12 cellular contexts compared by ENCODE assay signal in genomic region chr19:42601811-42602443, GRCh38. TPM values are rescaled to one million over a fixed set of nuclear protein-coding genes. Genes with fewer than 3 reads are reported as not detected.
DNase-seq lines count a peak whose midpoint lies in the region; ATAC-seq and TF ChIP-seq lines count a peak whose summit lies in the region.
"Had no signal": no experiment of that assay in that cellular context is flagged by ENCODE, and none has a peak within 500 bp of the region (broad histone marks: within the 10 kb centered on the region; RNA-seq: fewer than 3 reads in every experiment).

No MANE protein-coding gene starts in this region.

- no peak overlapping the region for H3K4me3 ChIP-seq in PC-3 (ENCODE audit: low read length)
- H3K4me3 ChIP-seq in CD8-positive, alpha-beta memory T cell (ENCODE audit: low read length): no peak overlapping the region

- no peaks in the 10 kb centered on the region for H3K27me3 Mint-ChIP-seq in endothelial cell (ENCODE audit: unreplicated experiment)
- peaks cover 45 to 66% of the 10 kb centered on the region in 2 donors for H3K27me3 Mint-ChIP-seq in CD8-positive, alpha-beta memory T cell

- H3K27ac ChIP-seq in PC-3 (ENCODE audit: low read length): no peak overlapping the region
- no peak overlapping the region for H3K27ac ChIP-seq in CD8-positive, alpha-beta memory T cell (ENCODE audit: low read depth, low read length)

- POLR2A ChIA-PET in PC-3 (lab: Charles Lee; ENCODE audit: unreplicated experiment): no interaction called here
- POLR2A ChIA-PET in CD8-positive, alpha-beta memory T cell (lab: Charles Lee): no interaction called here

- no peaks in the 10 kb centered on the region for H3K36me3 ChIP-seq in PC-3 (ENCODE audit: low read depth, low read length)
- H3K36me3 ChIP-seq in CD8-positive, alpha-beta memory T cell (ENCODE audit: insufficient read depth, low read length): no peaks in the 10 kb centered on the region

- no peak overlapping the region for H3K27ac Mint-ChIP-seq in endothelial cell (ENCODE audit: unreplicated experiment)
- no peak overlapping the region for H3K27ac Mint-ChIP-seq in stimulated activated effector memory CD8-positive, alpha-beta T cell treated with anti-CD3 and anti-CD28 coated beads, Interleukin-12 subunit alpha, Interleukin-12 subunit beta, amount 100 ng/mL, for 72 hours
- H3K27ac Mint-ChIP-seq in CD8-positive, alpha-beta memory T cell: no peak overlapping the region
- H3K27ac Mint-ChIP-seq: CD4-positive, alpha-beta T cell had no signal

- H3K27me3 ChIP-seq in PC-3 (ENCODE audit: low read length): no peaks in the 10 kb centered on the region
- H3K27me3 ChIP-seq in CD8-positive, alpha-beta memory T cell (ENCODE audit: insufficient read depth, low read length, poor library complexity, severe bottlenecking): peaks cover 3% of the 10 kb centered on the region

- H3K9me3 Mint-ChIP-seq in endothelial cell (ENCODE audit: unreplicated experiment): no peaks in the 10 kb centered on the region
- no peaks in the 10 kb centered on the region for H3K9me3 Mint-ChIP-seq in stimulated activated effector memory CD8-positive, alpha-beta T cell treated with anti-CD3 and anti-CD28 coated beads, Interleukin-12 subunit alpha, Interleukin-12 subunit beta, amount 100 ng/mL, for 72 hours
- no peaks in the 10 kb centered on the region for H3K9me3 Mint-ChIP-seq in CD8-positive, alpha-beta memory T cell
- H3K9me3 Mint-ChIP-seq: CD4-positive, alpha-beta T cell had no signal

- no peaks in the 10 kb centered on the region for H3K79me2 ChIP-seq in PC-3 (ENCODE audit: low read length)

- H4K20me1 ChIP-seq in PC-3 (ENCODE audit: low read length): no peaks in the 10 kb centered on the region

- H3K4me1 ChIP-seq in PC-3 (ENCODE audit: insufficient read depth, low read length): no peaks in the 10 kb centered on the region
- no peaks in the 10 kb centered on the region for H3K4me1 ChIP-seq in CD8-positive, alpha-beta memory T cell (ENCODE audit: insufficient read depth, low read length)

- no peak overlapping the region for H3K4me2 ChIP-seq in PC-3 (ENCODE audit: low read length)

- no peaks in the 10 kb centered on the region for H3K36me3 Mint-ChIP-seq in endothelial cell (ENCODE audit: low read depth, unreplicated experiment)
- H3K36me3 Mint-ChIP-seq in stimulated activated effector memory CD8-positive, alpha-beta T cell treated with anti-CD3 and anti-CD28 coated beads, Interleukin-12 subunit alpha, Interleukin-12 subunit beta, amount 100 ng/mL, for 72 hours: no peaks in the 10 kb centered on the region
- no peaks in the 10 kb centered on the region for H3K36me3 Mint-ChIP-seq in CD8-positive, alpha-beta memory T cell

- CTCF ChIA-PET in PC-3 (lab: Charles Lee): no interaction called here
- CTCF ChIA-PET in CD8-positive, alpha-beta memory T cell (lab: Charles Lee): no interaction called here

- no peak overlapping the region for H2AFZ ChIP-seq in PC-3 (ENCODE audit: low read length)

- intact Hi-C loops in PC-3 (cut with micrococcal nuclease): no loop called here

- no peak overlapping the region for H3K9ac ChIP-seq in PC-3 (ENCODE audit: low read length)

- no peaks in the 10 kb centered on the region for H3F3A ChIP-seq in PC-3 (ENCODE audit: low read length, unreplicated experiment)

- no peaks in the 10 kb centered on the region for H3K9me3 ChIP-seq in PC-3 (ENCODE audit: low read length)
- H3K9me3 ChIP-seq in CD8-positive, alpha-beta memory T cell (ENCODE audit: low read length): no peaks in the 10 kb centered on the region

- no peaks in the 10 kb centered on the region for H3K4me1 Mint-ChIP-seq in endothelial cell (ENCODE audit: unreplicated experiment)
- H3K4me1 Mint-ChIP-seq in stimulated activated effector memory CD8-positive, alpha-beta T cell treated with anti-CD3 and anti-CD28 coated beads, Interleukin-12 subunit alpha, Interleukin-12 subunit beta, amount 100 ng/mL, for 72 hours: no peaks in the 10 kb centered on the region
- peaks cover 0 to 1% (median 0%) of the 10 kb centered on the region in 3 donors for H3K4me1 Mint-ChIP-seq in CD8-positive, alpha-beta memory T cell

- no peak overlapping the region for H3K4me3 Mint-ChIP-seq in endothelial cell (ENCODE audit: unreplicated experiment)
- no peak overlapping the region for H3K4me3 Mint-ChIP-seq in stimulated activated effector memory CD8-positive, alpha-beta T cell treated with anti-CD3 and anti-CD28 coated beads, Interleukin-12 subunit alpha, Interleukin-12 subunit beta, amount 100 ng/mL, for 72 hours
- H3K4me3 Mint-ChIP-seq in CD8-positive, alpha-beta memory T cell: no peak overlapping the region
- H3K4me3 Mint-ChIP-seq: CD4-positive, alpha-beta T cell had no signal

- H3K9me2 ChIP-seq in PC-3 (replicated peaks; ENCODE audit: low read length): no peaks in the 10 kb centered on the region

- no peak for ATAC-seq in PC-3
- ATAC-seq in stimulated activated effector memory CD8-positive, alpha-beta T cell treated with anti-CD3 and anti-CD28 coated beads, Interleukin-12 subunit alpha, Interleukin-12 subunit beta, amount 100 ng/mL, for 72 hours: peak; percentile 42

- DNase-seq in stimulated activated CD4-positive, alpha-beta T cell treated with anti-CD3 and anti-CD28 coated beads, Interleukin-15, amount 100 ng/mL, for 24 hours: peak; percentile 30
- no peak for DNase-seq in stimulated activated CD4-positive, alpha-beta T cell treated with anti-CD3 and anti-CD28 coated beads, Interleukin-12 subunit alpha, Interleukin-12 subunit beta, amount 100 ng/mL, for 4 hours
- DNase-seq in PC-3 (peak; percentile 44), endothelial cell (ENCODE audit: low spot score) (peak; percentile 74), SKM-1 (lab: John Stamatoyannopoulos, UW; ENCODE audit: unreplicated experiment) (no peak), nucleus accumbens (lab: John Stamatoyannopoulos, UW) (no peak)
- DNase-seq in stimulated activated effector memory CD8-positive, alpha-beta T cell treated with anti-CD3 and anti-CD28 coated beads, Interleukin-12 subunit alpha, Interleukin-12 subunit beta, amount 100 ng/mL, for 72 hours (ENCODE audit: low spot score in 2 of 2): no peak
- DNase-seq in CD8-positive, alpha-beta memory T cell: no peak
- DNase-seq: NCI-H2029, posterior cingulate gyrus, substantia nigra had no signal

- BruUV-seq in PC-3 (replicated peaks; lab: Mats Ljungman, UMichigan): no TSS peak

- TF ChIP-seq CTCF in PC-3 (conservative IDR thresholded peaks at IDR 0.05; ENCODE audit: low read depth, low read length): no peak
- no peak for TF ChIP-seq CTCF in endothelial cell (IDR thresholded peaks at IDR 0.05; ENCODE audit: unreplicated experiment)

RNA-seq across cellular contexts. Expression of gene CEACAM8, which starts 7.2 kb away (rescaled TPM):
- total RNA-seq in PC-3 (2014; rRNA removed): not detected in 2 replicates
- total RNA-seq in endothelial cell (ENCODE audit: unreplicated experiment): not detected
- total RNA-seq in CD8-positive, alpha-beta memory T cell: not detected
- polyA plus RNA-seq in CD8-positive, alpha-beta memory T cell: not detected
- total RNA-seq: CD4-positive, alpha-beta T cell had no signal

Comparison
In these comparisons a context has a peak if more than half of its experiments do, and no peak if none do; other contexts are left out.
1. DNase-seq: peak in stimulated activated CD4-positive, alpha-beta T cell treated with anti-CD3 and anti-CD28 coated beads, Interleukin-15, amount 100 ng/mL, for 24 hours (single experiment), PC-3 (single experiment) and endothelial cell (single experiment); none in stimulated activated CD4-positive, alpha-beta T cell treated with anti-CD3 and anti-CD28 coated beads, Interleukin-12 subunit alpha, Interleukin-12 subunit beta, amount 100 ng/mL, for 4 hours (single experiment), stimulated activated effector memory CD8-positive, alpha-beta T cell treated with anti-CD3 and anti-CD28 coated beads, Interleukin-12 subunit alpha, Interleukin-12 subunit beta, amount 100 ng/mL, for 72 hours (0 of 2), SKM-1 (single experiment), nucleus accumbens (0 of 56) and CD8-positive, alpha-beta memory T cell (0 of 5).